In the genomic region with DNA sequence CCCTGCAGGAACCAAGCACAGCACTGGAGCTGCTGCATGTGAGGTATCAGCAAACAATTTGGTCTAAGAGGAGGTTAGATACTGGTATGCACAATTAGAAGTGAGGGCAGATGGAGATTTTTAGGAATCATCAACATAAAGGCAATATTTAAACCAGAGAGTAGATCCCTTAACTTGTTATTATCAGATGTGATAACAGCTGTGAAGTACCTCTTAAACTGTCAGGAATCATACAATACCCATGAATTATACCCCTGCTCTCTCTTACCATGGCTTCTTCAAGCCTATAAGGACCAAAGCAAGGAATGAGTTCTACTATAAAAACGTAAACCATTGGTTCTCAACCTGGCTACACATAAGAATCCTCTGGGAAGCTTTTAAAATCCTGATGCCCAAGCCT, we compare ENCODE assay signal across 1 cellular context.
TF ChIP-seq lines count a peak whose summit lies in the region.

No MANE protein-coding gene starts in this region.

TF ChIP-seq in WTC11, 78 proteins besides CTCF, POLR2A, EP300 and RAD21:
- no peak for TF ChIP-seq ZBTB21 (CRISPR knock-in tag; IDR thresholded peaks at IDR 0.05; ENCODE audit: borderline replicate concordance)
- no peak for TF ChIP-seq TCF7 (CRISPR knock-in tag; IDR thresholded peaks at IDR 0.05; ENCODE audit: low read depth)
- no peak for TF ChIP-seq ZNF671 (CRISPR knock-in tag; IDR thresholded peaks at IDR 0.05)
- no peak for TF ChIP-seq MYBL2 (CRISPR knock-in tag; IDR thresholded peaks at IDR 0.05)
- TF ChIP-seq ZNF396 (CRISPR knock-in tag; IDR thresholded peaks at IDR 0.05; ENCODE audit: borderline replicate concordance) = no peak
- TF ChIP-seq, protein P1, sequence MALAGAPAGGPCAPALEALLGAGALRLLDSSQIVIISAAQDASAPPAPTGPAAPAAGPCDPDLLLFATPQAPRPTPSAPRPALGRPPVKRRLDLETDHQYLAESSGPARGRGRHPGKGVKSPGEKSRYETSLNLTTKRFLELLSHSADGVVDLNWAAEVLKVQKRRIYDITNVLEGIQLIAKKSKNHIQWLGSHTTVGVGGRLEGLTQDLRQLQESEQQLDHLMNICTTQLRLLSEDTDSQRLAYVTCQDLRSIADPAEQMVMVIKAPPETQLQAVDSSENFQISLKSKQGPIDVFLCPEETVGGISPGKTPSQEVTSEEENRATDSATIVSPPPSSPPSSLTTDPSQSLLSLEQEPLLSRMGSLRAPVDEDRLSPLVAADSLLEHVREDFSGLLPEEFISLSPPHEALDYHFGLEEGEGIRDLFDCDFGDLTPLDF (CRISPR knock-in tag; IDR thresholded peaks at IDR 0.05) = no peak
- TF ChIP-seq E2F5 (CRISPR knock-in tag; IDR thresholded peaks at IDR 0.05) = no peak
- no peak for TF ChIP-seq PREB (CRISPR knock-in tag; IDR thresholded peaks at IDR 0.05; ENCODE audit: borderline replicate concordance)
- no peak for TF ChIP-seq FOXP1 (CRISPR knock-in tag; IDR thresholded peaks at IDR 0.05; ENCODE audit: borderline replicate concordance)
- no peak for TF ChIP-seq ZNF121 (CRISPR knock-in tag; IDR thresholded peaks at IDR 0.05)
- no peak for TF ChIP-seq ZNF423 (CRISPR knock-in tag; IDR thresholded peaks at IDR 0.05)
- no peak for TF ChIP-seq CREM (CRISPR knock-in tag; IDR thresholded peaks at IDR 0.05)
- TF ChIP-seq ELF4 (CRISPR knock-in tag; IDR thresholded peaks at IDR 0.05; ENCODE audit: low read depth) = no peak
- TF ChIP-seq ZNF416 (CRISPR knock-in tag; IDR thresholded peaks at IDR 0.05) = no peak
- TF ChIP-seq, protein P2, sequence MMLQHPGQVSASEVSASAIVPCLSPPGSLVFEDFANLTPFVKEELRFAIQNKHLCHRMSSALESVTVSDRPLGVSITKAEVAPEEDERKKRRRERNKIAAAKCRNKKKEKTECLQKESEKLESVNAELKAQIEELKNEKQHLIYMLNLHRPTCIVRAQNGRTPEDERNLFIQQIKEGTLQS (CRISPR knock-in tag; conservative IDR thresholded peaks at IDR 0.05) = no peak
- no peak for TF ChIP-seq SMAD3 (CRISPR knock-in tag; IDR thresholded peaks at IDR 0.05; ENCODE audit: borderline replicate concordance)
- TF ChIP-seq OVOL2 (CRISPR knock-in tag; IDR thresholded peaks at IDR 0.05; ENCODE audit: borderline replicate concordance) = no peak
- TF ChIP-seq, protein P3, sequence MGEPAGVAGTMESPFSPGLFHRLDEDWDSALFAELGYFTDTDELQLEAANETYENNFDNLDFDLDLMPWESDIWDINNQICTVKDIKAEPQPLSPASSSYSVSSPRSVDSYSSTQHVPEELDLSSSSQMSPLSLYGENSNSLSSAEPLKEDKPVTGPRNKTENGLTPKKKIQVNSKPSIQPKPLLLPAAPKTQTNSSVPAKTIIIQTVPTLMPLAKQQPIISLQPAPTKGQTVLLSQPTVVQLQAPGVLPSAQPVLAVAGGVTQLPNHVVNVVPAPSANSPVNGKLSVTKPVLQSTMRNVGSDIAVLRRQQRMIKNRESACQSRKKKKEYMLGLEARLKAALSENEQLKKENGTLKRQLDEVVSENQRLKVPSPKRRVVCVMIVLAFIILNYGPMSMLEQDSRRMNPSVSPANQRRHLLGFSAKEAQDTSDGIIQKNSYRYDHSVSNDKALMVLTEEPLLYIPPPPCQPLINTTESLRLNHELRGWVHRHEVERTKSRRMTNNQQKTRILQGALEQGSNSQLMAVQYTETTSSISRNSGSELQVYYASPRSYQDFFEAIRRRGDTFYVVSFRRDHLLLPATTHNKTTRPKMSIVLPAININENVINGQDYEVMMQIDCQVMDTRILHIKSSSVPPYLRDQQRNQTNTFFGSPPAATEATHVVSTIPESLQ (CRISPR knock-in tag; IDR thresholded peaks at IDR 0.05) = no peak
- no peak for TF ChIP-seq ZNF138 (CRISPR knock-in tag; conservative IDR thresholded peaks at IDR 0.05)
- TF ChIP-seq ATF1 (CRISPR knock-in tag; IDR thresholded peaks at IDR 0.05) = no peak
